ENCODE assay signal across 1 cellular context in the genomic region with DNA sequence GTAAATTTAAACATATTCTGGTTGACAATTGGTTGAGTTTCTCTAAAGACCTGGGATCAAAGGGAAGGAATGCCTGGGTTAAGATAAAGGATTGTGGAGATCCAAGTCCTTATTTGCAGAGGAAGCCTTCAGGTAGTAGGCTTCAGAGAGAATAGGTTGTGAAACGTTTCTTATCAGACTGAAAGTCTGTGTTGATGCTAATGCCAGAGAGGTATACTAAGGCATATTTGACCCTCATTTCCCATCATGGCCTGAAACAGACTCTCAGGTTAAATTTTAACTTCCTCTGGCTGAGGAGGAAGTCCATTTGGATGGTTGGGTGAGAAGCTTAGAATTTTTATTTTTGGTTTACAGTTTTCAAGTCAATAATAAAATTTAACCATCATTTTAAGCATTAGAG.
TF ChIP-seq lines count a peak whose summit lies in the region.

No MANE protein-coding gene starts in this region.

TF ChIP-seq in HepG2, 621 proteins besides CTCF, POLR2A, EP300 and RAD21 (continued from another document):
- TF ChIP-seq, protein P1, sequence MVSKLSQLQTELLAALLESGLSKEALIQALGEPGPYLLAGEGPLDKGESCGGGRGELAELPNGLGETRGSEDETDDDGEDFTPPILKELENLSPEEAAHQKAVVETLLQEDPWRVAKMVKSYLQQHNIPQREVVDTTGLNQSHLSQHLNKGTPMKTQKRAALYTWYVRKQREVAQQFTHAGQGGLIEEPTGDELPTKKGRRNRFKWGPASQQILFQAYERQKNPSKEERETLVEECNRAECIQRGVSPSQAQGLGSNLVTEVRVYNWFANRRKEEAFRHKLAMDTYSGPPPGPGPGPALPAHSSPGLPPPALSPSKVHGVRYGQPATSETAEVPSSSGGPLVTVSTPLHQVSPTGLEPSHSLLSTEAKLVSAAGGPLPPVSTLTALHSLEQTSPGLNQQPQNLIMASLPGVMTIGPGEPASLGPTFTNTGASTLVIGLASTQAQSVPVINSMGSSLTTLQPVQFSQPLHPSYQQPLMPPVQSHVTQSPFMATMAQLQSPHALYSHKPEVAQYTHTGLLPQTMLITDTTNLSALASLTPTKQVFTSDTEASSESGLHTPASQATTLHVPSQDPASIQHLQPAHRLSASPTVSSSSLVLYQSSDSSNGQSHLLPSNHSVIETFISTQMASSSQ (IDR thresholded peaks at IDR 0.05; ENCODE audit: low read depth) = 0 out of 2 replicates have a peak, but pooled peaks have one; percentile 19
- TF ChIP-seq, protein P1 (CRISPR knock-in tag; IDR thresholded peaks at IDR 0.05; ENCODE audit: borderline replicate concordance) = no peak
- no peak for TF ChIP-seq POLR2AphosphoS5 (IDR thresholded peaks at IDR 0.05; ENCODE audit: low read depth, low read length)
TF ChIP-seq in HepG2: peak in this region for 1.
